ENCODE assay signal across 8 cellular contexts in genomic region chr16:16202400-16203143, GRCh38. TPM values are rescaled to one million over a fixed set of nuclear protein-coding genes. Genes with fewer than 3 reads are reported as not detected.
DNase-seq lines count a peak whose midpoint lies in the region; ATAC-seq and TF ChIP-seq lines count a peak whose summit lies in the region.
"Not testable (repeated sequence)": the region's sequence is repeated elsewhere in the genome, so short reads cannot be mapped to it uniquely, and the experiment has no call there.

No MANE protein-coding gene starts in this region.

- in situ Hi-C loops in Panc1 (cut with HindIII; ENCODE audit: low pct_unique_long_range_greater_than_20kb, low sequenced_read_pairs), result not testable (repeated sequence)

- DNase-seq in BE2C (peak; percentile 79), NCI-H146 (lab: John Stamatoyannopoulos, UW) (peak; percentile 59)
- DNase-seq in Panc1 (ENCODE audit: low read depth, low spot score); left lobe of liver (ENCODE audit: low spot score): not testable (repeated sequence)
- DNase-seq in activated CD8-positive, alpha-beta T cell treated with anti-CD3 and anti-CD28 coated beads, Interleukin-2, amount 10 ng/mL, durations not matched to agents 7 days and 5 days, result peak; percentile 70
- peak; percentile 17 to 38 (median 26) for DNase-seq in effector memory CD8-positive, alpha-beta T cell
- DNase-seq in stimulated activated CD4-positive, alpha-beta T cell treated with anti-CD3 and anti-CD28 coated beads, Interleukin-15, amount 100 ng/mL, for 48 hours (ENCODE audit: low read depth in 2 of 2), result peak; percentile 22 to 33

- H3K36me3 Mint-ChIP-seq in activated CD8-positive, alpha-beta T cell treated with anti-CD3 and anti-CD28 coated beads, Interleukin-2, amount 10 ng/mL, durations not matched to agents 7 days and 5 days (ENCODE audit: low read depth); effector memory CD8-positive, alpha-beta T cell (ENCODE audit: insufficient read depth): not testable (repeated sequence)

- H3K27ac ChIP-seq in Panc1 (ENCODE audit: low read length), result not testable (repeated sequence)

- BruUV-seq in Panc1 (replicated peaks; lab: Mats Ljungman, UMichigan), result not testable (repeated sequence)

- CTCF ChIA-PET in Panc1 (lab: Charles Lee); activated CD8-positive, alpha-beta T cell treated with anti-CD3 and anti-CD28 coated beads, Interleukin-2, amount 10 ng/mL, durations not matched to agents 7 days and 5 days (lab: Charles Lee): not testable (repeated sequence)

- H3K36me3 ChIP-seq in BE2C; Panc1 (ENCODE audit: control insufficient read depth, insufficient read depth, low read length): not testable (repeated sequence)

- not testable (repeated sequence) for H3K9me3 ChIP-seq in BE2C; Panc1 (ENCODE audit: control insufficient read depth, insufficient read depth, low read depth, low read length)

- H3K4me3 Mint-ChIP-seq in activated CD8-positive, alpha-beta T cell treated with anti-CD3 and anti-CD28 coated beads, Interleukin-2, amount 10 ng/mL, durations not matched to agents 7 days and 5 days; effector memory CD8-positive, alpha-beta T cell: not testable (repeated sequence)

- TF ChIP-seq CTCF in BE2C (IDR thresholded peaks at IDR 0.05; ENCODE audit: low read depth, low read length) (peak; percentile 58), Panc1 (IDR thresholded peaks at IDR 0.05) (peak; percentile 58; the same call in 1 of the 2 replicates)

- ATAC-seq in GM19351 (IDR thresholded peaks at IDR 0.05; ENCODE audit: unreplicated experiment), result peak; percentile 39
- ATAC-seq in Panc1, result peak; percentile 77
- peak; percentile 79 for ATAC-seq in activated CD8-positive, alpha-beta T cell treated with anti-CD3 and anti-CD28 coated beads, Interleukin-2, amount 10 ng/mL, durations not matched to agents 7 days and 5 days
- ATAC-seq in effector memory CD8-positive, alpha-beta T cell (replicated peaks), result peak; percentile 72
- peak; percentile 63 for ATAC-seq in left lobe of liver

- H3K27me3 ChIP-seq in BE2C; Panc1 (ENCODE audit: control insufficient read depth, insufficient read depth, low read length): not testable (repeated sequence)

- not testable (repeated sequence) for H3K9me3 Mint-ChIP-seq in activated CD8-positive, alpha-beta T cell treated with anti-CD3 and anti-CD28 coated beads, Interleukin-2, amount 10 ng/mL, durations not matched to agents 7 days and 5 days (ENCODE audit: insufficient read depth); effector memory CD8-positive, alpha-beta T cell

- not testable (repeated sequence) for H3K4me1 ChIP-seq in BE2C; Panc1 (ENCODE audit: control insufficient read depth, insufficient read depth, low read length)

- not testable (repeated sequence) for H3K27me3 Mint-ChIP-seq in activated CD8-positive, alpha-beta T cell treated with anti-CD3 and anti-CD28 coated beads, Interleukin-2, amount 10 ng/mL, durations not matched to agents 7 days and 5 days (ENCODE audit: low read depth); effector memory CD8-positive, alpha-beta T cell

- POLR2A ChIA-PET in Panc1 (lab: Charles Lee); activated CD8-positive, alpha-beta T cell treated with anti-CD3 and anti-CD28 coated beads, Interleukin-2, amount 10 ng/mL, durations not matched to agents 7 days and 5 days (lab: Charles Lee): not testable (repeated sequence)

- intact Hi-C loops in Panc1 (cut with micrococcal nuclease; ENCODE audit: unreplicated experiment), result not testable (repeated sequence)

- not testable (repeated sequence) for H3K4me1 Mint-ChIP-seq in activated CD8-positive, alpha-beta T cell treated with anti-CD3 and anti-CD28 coated beads, Interleukin-2, amount 10 ng/mL, durations not matched to agents 7 days and 5 days (ENCODE audit: low read depth); effector memory CD8-positive, alpha-beta T cell (ENCODE audit: low read depth in 2 of 2)

- peak overlapping the region; percentile 49 for H3K27ac Mint-ChIP-seq in activated CD8-positive, alpha-beta T cell treated with anti-CD3 and anti-CD28 coated beads, Interleukin-2, amount 10 ng/mL, durations not matched to agents 7 days and 5 days
- not testable (repeated sequence) for H3K27ac Mint-ChIP-seq in effector memory CD8-positive, alpha-beta T cell

- H3K4me3 ChIP-seq in BE2C (ENCODE audit: low read depth, low read length); Panc1 (ENCODE audit: low read depth in 2 of 2, low read length in 2 of 2): not testable (repeated sequence)

RNA-seq across cellular contexts. Expression of gene ABCC6, which starts 20.7 kb away (rescaled TPM):
- 2.7 TPM for polyA plus RNA-seq in BE2C (2012; ENCODE audit: insufficient read depth, insufficient read length, low read depth)
- total RNA-seq in Panc1 (2021; ENCODE audit: unreplicated experiment), result 2.9 TPM
- polyA plus RNA-seq in Panc1 (2012; ENCODE audit: insufficient read length), result 2.7 TPM
- total RNA-seq in activated CD8-positive, alpha-beta T cell treated with anti-CD3 and anti-CD28 coated beads, Interleukin-2, amount 10 ng/mL, durations not matched to agents 7 days and 5 days, result not detected
- total RNA-seq in left lobe of liver, result 128 TPM

RNA-seq across cellular contexts. Expression of gene NOMO3, which starts 29.8 kb away (rescaled TPM):
- polyA plus RNA-seq in BE2C (2012; ENCODE audit: insufficient read depth, insufficient read length, low read depth), result 105 TPM
- total RNA-seq in Panc1 (2021; ENCODE audit: unreplicated experiment) (102 TPM), left lobe of liver (19.1 TPM)
- polyA plus RNA-seq in Panc1 (2012; ENCODE audit: insufficient read length), result 106 TPM
- total RNA-seq in activated CD8-positive, alpha-beta T cell treated with anti-CD3 and anti-CD28 coated beads, Interleukin-2, amount 10 ng/mL, durations not matched to agents 7 days and 5 days, result 10 to 100 TPM; 28.4 to 29.0 TPM

Comparison
In these comparisons a context has a peak if more than half of its experiments do, and no peak if none do; other contexts are left out.
1. RNA of gene ABCC6, which starts 20.7 kb away (total RNA-seq): 128 TPM in left lobe of liver (single experiment); 2.9 TPM in Panc1 (single experiment) and not detected in activated CD8-positive, alpha-beta T cell treated with anti-CD3 and anti-CD28 coated beads, Interleukin-2, amount 10 ng/mL, durations not matched to agents 7 days and 5 days; every median in the first group is over 10 times any median in the second.
2. Peak in every context shown above with its lines, with median percentiles within 50 percentile points of each other: ATAC-seq.